Comparison of ENCODE assay signal across 18 cellular contexts in the genomic region with DNA sequence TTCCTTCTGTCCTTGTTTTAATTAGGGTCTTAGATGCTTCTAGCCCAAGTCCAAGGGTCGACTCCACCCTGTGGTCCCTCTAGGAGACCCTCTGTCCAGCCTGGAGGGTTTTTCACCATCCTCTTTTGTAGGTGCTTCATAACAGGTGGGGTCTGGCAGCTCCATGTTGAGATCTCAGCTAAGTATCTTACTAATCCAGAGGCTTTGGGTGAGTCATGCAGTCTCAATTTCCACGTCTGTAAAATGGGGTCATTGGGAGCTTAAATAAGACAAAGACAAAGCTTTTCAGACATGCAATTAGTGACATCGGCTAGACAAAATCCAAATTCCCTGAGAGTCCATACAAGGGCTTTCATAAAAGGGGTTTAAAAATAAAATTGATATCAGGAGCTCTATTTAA. TPM values are rescaled to one million over a fixed set of nuclear protein-coding genes. Genes with fewer than 3 reads are reported as not detected.
DNase-seq lines count a peak whose midpoint lies in the region; ATAC-seq, FAIRE-seq and TF ChIP-seq lines count a peak whose summit lies in the region.
"Had no signal": no experiment of that assay in that cellular context is flagged by ENCODE, and none has a peak within 500 bp of the region (broad histone marks: within the 10 kb centered on the region; RNA-seq: fewer than 3 reads in every experiment).

No MANE protein-coding gene starts in this region.

- H3K4me2 ChIP-seq in K562 (ENCODE audit: insufficient read depth, low read length) (no peak overlapping the region), skeletal muscle satellite cell (ENCODE audit: low read length) (peak overlapping the region; percentile 98)

- no peak for TF ChIP-seq POLR2A in K562 (conservative IDR thresholded peaks at IDR 0.05)

- TF ChIP-seq EP300 in K562 (IDR thresholded peaks at IDR 0.05; ENCODE audit: low read length): no peak

- WGBS in K562 (ENCODE audit: insufficient coverage, low coverage, missing lambda C conversion rate): 3% methylated on average over 3 of the region's 3 CpGs

- no peak for FAIRE-seq in K562 (lab: Jason Lieb, UNC)
- FAIRE-seq: colon, D721Med had no signal

- POLR2A ChIA-PET in K562 (lab: Yijun Ruan, JAX): interaction anchor here (1.3 kb wide), 1 partner anchor 13 kb away, joined by 3 read pairs; no protein-coding TSS in a partner anchor

- H3K27ac ChIP-seq in ACC112 (ENCODE audit: low read depth, low read length) (no peak overlapping the region), K562 (ENCODE audit: extremely low read depth, low read depth, low read length) (no peak overlapping the region), left lung (peak overlapping the region; percentile 63 to 94)

- H2AFZ ChIP-seq in ACC112 (ENCODE audit: low read length, unreplicated experiment): no peak overlapping the region
- H2AFZ ChIP-seq in K562 (ENCODE audit: low read depth, low read length): no peak overlapping the region

- DNase-seq in K562 (ENCODE audit: extremely low read depth in 1 of 4, low spot score in 3 of 4) (no peak), left lung (no peak), hippocampal formation (lab: John Stamatoyannopoulos, UW) (no peak), GM19240 (ENCODE audit: insufficient read length, low spot score) (no peak), GM19238 (ENCODE audit: insufficient read length, low spot score) (no peak)
- DNase-seq: activated CD4-positive, alpha-beta T cell treated with anti-CD3 and anti-CD28 coated beads, Interleukin-2, amount 50 U/mL, for 4 hours; activated naive CD8-positive, alpha-beta T cell treated with anti-CD3 and anti-CD28 coated beads, Interleukin-2, amount 50 U/mL, for 24 hours; activated T-cell treated with anti-CD3 and anti-CD28 coated beads, Interleukin-2, amount 50 U/mL, for 48 hours; NCI-H146; NCI-H446 treated with DMSO at 0.1 percent for 48 hours; stimulated activated CD4-positive, alpha-beta T cell treated with anti-CD3 and anti-CD28 coated beads, Interleukin-12 subunit alpha, Interleukin-12 subunit beta, amount 100 ng/mL, for 4 hours had no signal

- H3K4me3 ChIP-seq in ACC112 (ENCODE audit: low read depth, low read length): peak overlapping the region; percentile 91; the same call in 1 of the 2 replicates
- no peak overlapping the region for H3K4me3 ChIP-seq in K562
- peak overlapping the region; percentile 62 to 67 for H3K4me3 ChIP-seq in left lung
- H3K4me3 ChIP-seq in skeletal muscle satellite cell (ENCODE audit: low read length): peak overlapping the region; percentile 73

- TF ChIP-seq CTCF in K562 (IDR thresholded peaks at IDR 0.05 in 2 of 3, conservative IDR thresholded peaks at IDR 0.05 in 1 of 3; ENCODE audit: insufficient read depth in 2 of 3, low read depth in 1 of 3, low read length in 3 of 3) (no peak), left lung (IDR thresholded peaks at IDR 0.05) (no peak)

- no peaks in the 10 kb centered on the region for H3K9me3 ChIP-seq in K562 (replicated peaks; ENCODE audit: control insufficient read depth, insufficient read depth, low read depth, low read length)
- H3K9me3 ChIP-seq in left lung: no peaks in the 10 kb centered on the region
- no peaks in the 10 kb centered on the region for H3K9me3 ChIP-seq in skeletal muscle satellite cell (replicated peaks; ENCODE audit: low read length)

- no peaks in the 10 kb centered on the region for H4K20me1 ChIP-seq in K562 (replicated peaks; ENCODE audit: control insufficient read depth, insufficient read depth, low read length)

- no peaks in the 10 kb centered on the region for H3K36me3 ChIP-seq in ACC112 (ENCODE audit: insufficient read depth, low read length)
- no peaks in the 10 kb centered on the region for H3K36me3 ChIP-seq in K562 (ENCODE audit: control insufficient read depth, insufficient read depth, low read length)
- peaks cover 0 to 1% of the 10 kb centered on the region in 2 donors for H3K36me3 ChIP-seq in left lung
- H3K36me3 ChIP-seq in skeletal muscle satellite cell (ENCODE audit: insufficient read depth, low read length): no peaks in the 10 kb centered on the region

- H3K79me2 ChIP-seq in ACC112 (ENCODE audit: control insufficient read depth, insufficient read depth, low read length, unreplicated experiment) (peaks cover 42% of the 10 kb centered on the region), K562 (ENCODE audit: control insufficient read depth, insufficient read depth, low read length) (no peaks in the 10 kb centered on the region)

- H3K27me3 ChIP-seq in ACC112 (ENCODE audit: insufficient read depth, low read length) (no peaks in the 10 kb centered on the region), K562 (ENCODE audit: control insufficient read depth in 2 of 2, insufficient read depth in 2 of 2, low read length in 2 of 2) (peaks cover 2 to 16% of the 10 kb centered on the region in 2 experiments; a peak in 4 of 5 replicates), left lung (peaks cover 0 to 10% of the 10 kb centered on the region in 2 donors), skeletal muscle satellite cell (ENCODE audit: control insufficient read depth, insufficient read depth, low read length) (no peaks in the 10 kb centered on the region)

- no peaks in the 10 kb centered on the region for H3K9me1 ChIP-seq in K562 (ENCODE audit: control insufficient read depth, insufficient read depth, low read length)

- peaks cover 25% of the 10 kb centered on the region for H3K4me1 ChIP-seq in ACC112 (ENCODE audit: control insufficient read depth, insufficient read depth, low read length, unreplicated experiment)
- peaks cover 0 to 12% of the 10 kb centered on the region in 2 experiments; a peak in 1 of 5 replicates for H3K4me1 ChIP-seq in K562 (replicated peaks in 1 of 2; ENCODE audit: control insufficient read depth in 2 of 2, insufficient read depth in 2 of 2, low read length in 2 of 2)
- H3K4me1 ChIP-seq in left lung: peaks cover 5 to 41% of the 10 kb centered on the region in 2 donors
- H3K4me1 ChIP-seq in skeletal muscle satellite cell (ENCODE audit: control insufficient read depth, insufficient read depth, low read length): peaks cover 47% of the 10 kb centered on the region

- in situ Hi-C loops in K562 (cut with MboI): no loop called here

- H3K9ac ChIP-seq in K562 (ENCODE audit: insufficient read depth in 1 of 2, low read depth in 2 of 2, low read length in 2 of 2): no peak overlapping the region
- H3K9ac ChIP-seq in skeletal muscle satellite cell (ENCODE audit: low read depth, low read length): no peak overlapping the region

- CTCF ChIA-PET in K562 (lab: Yijun Ruan, JAX; ENCODE audit: low intra/inter-chr PET ratio): no interaction called here

- no peak for TF ChIP-seq RAD21 in K562 (CRISPR knock-in tag; conservative IDR thresholded peaks at IDR 0.05 in 1 of 2, IDR thresholded peaks at IDR 0.05 in 1 of 2)

- intact Hi-C loops in K562 (cut with micrococcal nuclease) (no loop called here), left lung (cut with DNase I) (no loop called here)

- BruUV-seq in K562 (replicated peaks; lab: Mats Ljungman, UMichigan): no TSS peak

- no peak for ATAC-seq in K562
- no peak for ATAC-seq in left lung
- no peak for ATAC-seq in HG03097 (IDR thresholded peaks at IDR 0.05; ENCODE audit: low FRiP score, unreplicated experiment)
- ATAC-seq: activated naive CD8-positive, alpha-beta T cell treated with anti-CD3 and anti-CD28 coated beads, Interleukin-2, amount 50 U/mL, for 24 hours; esophagus mucosa; SK-N-SH treated with all-trans-retinoic acid at 6 μM for 48 hours had no signal

TF ChIP-seq in K562, 482 proteins besides CTCF, POLR2A, EP300 and RAD21:
- TF ChIP-seq MTA3 (IDR thresholded peaks at IDR 0.05; ENCODE audit: borderline replicate concordance) (no peak), HEY1 (CRISPR knock-in tag; IDR thresholded peaks at IDR 0.05; ENCODE audit: borderline replicate concordance) (no peak), RBM25 (IDR thresholded peaks at IDR 0.05; ENCODE audit: low read depth, low read length, severe bottlenecking) (peak; percentile 67)

RNA-seq across cellular contexts. Expression of a gene that starts 3.2 kb away (rescaled TPM):
- not detected in 2 replicates for total RNA-seq in K562 (2011; cell fraction: chromatin; rRNA removed; ENCODE audit: low replicate concordance)
- 0.17 TPM in 1 of 2 replicates, not detected in the other for total RNA-seq in K562 (2011; cell fraction: nucleolus; rRNA removed)
- not detected in 2 replicates for total RNA-seq in K562 (2011; cell fraction: nucleoplasm; rRNA removed)
- total RNA-seq in K562 (2014; rRNA removed): 0.04 TPM in 1 of 2 replicates, not detected in the other
- not detected in 2 replicates for total RNA-seq in K562 (2014; rRNA removed; fragmentation: Illumina TruSeq; extraction: Trizol)
- 0.15 TPM in 1 of 2 replicates, not detected in the other for total RNA-seq in K562 (2015; rRNA removed; fragmentation: Illumina TruSeq; extraction: Trizol)
- total RNA-seq in K562 (2021): 0.13 TPM in 1 of 2 replicates, not detected in the other
- polyA plus RNA-seq in K562 (2011; rRNA removed): not detected in 2 replicates
- polyA plus RNA-seq in K562 (2011; cell fraction: cytosol; rRNA removed): 0.07 TPM in 1 of 2 replicates, not detected in the other
- polyA plus RNA-seq in K562 (2011; cell fraction: nucleus; rRNA removed): not detected in 2 replicates
- polyA plus RNA-seq in K562 (2012): 0.03 and 0.07 TPM in 2 replicates
- polyA plus RNA-seq in K562 (2014; fragmentation: Illumina TruSeq; extraction: Trizol): 0.07 TPM in 1 of 2 replicates, not detected in the other
- not detected for polyA plus RNA-seq in K562 (2014; fragmentation: Nextera tagmentation; extraction: Ambion mirVana)
- polyA plus RNA-seq in K562 (2014; rRNA removed): not detected in 2 replicates
- not detected in 2 replicates for polyA minus RNA-seq in K562 (2011; rRNA and poly(A)+ RNA removed)
- polyA minus RNA-seq in K562 (2011; cell fraction: cytosol; rRNA and poly(A)+ RNA removed): not detected in 2 replicates
- polyA minus RNA-seq in K562 (2011; cell fraction: nucleus; rRNA and poly(A)+ RNA removed): not detected in 2 replicates
- 10 to 100 TPM; 64.1 to 68.6 TPM for total RNA-seq in left lung
- total RNA-seq in skeletal muscle satellite cell (2012; rRNA removed): 12.2 and 22.9 TPM in 2 replicates

Comparison
In these comparisons a context has a peak if more than half of its experiments do, and no peak if none do; other contexts are left out.
1. H3K27ac ChIP-seq: peak in left lung (2 of 2); none in ACC112 (single experiment) and K562 (single experiment).
2. RNA of a gene that starts 3.2 kb away (total RNA-seq): 64.1 to 68.6 TPM in left lung; 0.04 to 0.17 TPM in K562; every median in the first group is over 10 times any median in the second.